ENCODE assay signal across 13 cellular contexts in genomic region chr9:69178583-69179011, GRCh38. TPM values are rescaled to one million over a fixed set of nuclear protein-coding genes. Genes with fewer than 3 reads are reported as not detected.
DNase-seq lines count a peak whose midpoint lies in the region; ATAC-seq and TF ChIP-seq lines count a peak whose summit lies in the region.
"Had no signal": no experiment of that assay in that cellular context is flagged by ENCODE, and none has a peak within 500 bp of the region (broad histone marks: within the 10 kb centered on the region; RNA-seq: fewer than 3 reads in every experiment).

No MANE protein-coding gene starts in this region.

- no peaks in the 10 kb centered on the region for H3K9me3 ChIP-seq in thoracic aorta

- H3K4me1 Mint-ChIP-seq in activated T-helper 1 cell treated with anti-CD3 and anti-CD28 coated beads, Interleukin-12 subunit alpha, Interleukin-12 subunit beta, Interleukin-2, Interleukin-4 antibody, amounts not matched to agents 30 ng/mL and 10 ng/mL and 1 ng/mL, durations not matched to agents 14 hours and 24 hours and 36 hours (ENCODE audit: low read depth) = peaks cover 74% of the 10 kb centered on the region
- peaks cover 71% of the 10 kb centered on the region for H3K4me1 Mint-ChIP-seq in activated T-helper 2 cell treated with anti-CD3 and anti-CD28 coated beads, Interferon-gamma antibody, Interleukin-2, Interleukin-4, amounts not matched to agents 10 μg/mL and 5 μg/mL and 100 μg/mL, durations not matched to agents 14 hours and 24 hours and 36 hours (ENCODE audit: low read depth)

- peak overlapping the region; percentile 55 for H3K27ac Mint-ChIP-seq in activated T-helper 1 cell treated with anti-CD3 and anti-CD28 coated beads, Interleukin-12 subunit alpha, Interleukin-12 subunit beta, Interleukin-2, Interleukin-4 antibody, amounts not matched to agents 30 ng/mL and 10 ng/mL and 1 ng/mL, durations not matched to agents 14 hours and 24 hours and 36 hours
- no peak overlapping the region for H3K27ac Mint-ChIP-seq in activated T-helper 2 cell treated with anti-CD3 and anti-CD28 coated beads, Interferon-gamma antibody, Interleukin-2, Interleukin-4, amounts not matched to agents 10 μg/mL and 5 μg/mL and 100 μg/mL, durations not matched to agents 14 hours and 24 hours and 36 hours
- H3K27ac Mint-ChIP-seq: activated naive CD8-positive, alpha-beta T cell; natural killer cell treated with Interleukin-12 subunit alpha and Interleukin-12 subunit beta and Interleukin-15 and Interleukin-18, amount 100 ng/mL, for 72 hours had no signal

- no peak for TF ChIP-seq CTCF in foreskin keratinocyte (conservative IDR thresholded peaks at IDR 0.05)
- TF ChIP-seq CTCF in thoracic aorta (IDR thresholded peaks at IDR 0.05) = no peak

- H3K9me3 Mint-ChIP-seq in activated T-helper 1 cell treated with anti-CD3 and anti-CD28 coated beads, Interleukin-12 subunit alpha, Interleukin-12 subunit beta, Interleukin-2, Interleukin-4 antibody, amounts not matched to agents 30 ng/mL and 10 ng/mL and 1 ng/mL, durations not matched to agents 14 hours and 24 hours and 36 hours = no peaks in the 10 kb centered on the region
- no peaks in the 10 kb centered on the region for H3K9me3 Mint-ChIP-seq in activated T-helper 2 cell treated with anti-CD3 and anti-CD28 coated beads, Interferon-gamma antibody, Interleukin-2, Interleukin-4, amounts not matched to agents 10 μg/mL and 5 μg/mL and 100 μg/mL, durations not matched to agents 14 hours and 24 hours and 36 hours
- H3K9me3 Mint-ChIP-seq: natural killer cell treated with Interleukin-12 subunit alpha and Interleukin-12 subunit beta and Interleukin-15 and Interleukin-18, amount 100 ng/mL, for 72 hours; T-cell had no signal

- intact Hi-C loops in activated T-helper 1 cell treated with anti-CD3 and anti-CD28 coated beads, Interleukin-12 subunit alpha, Interleukin-12 subunit beta, Interleukin-2, Interleukin-4 antibody, amounts not matched to agents 30 ng/mL and 10 ng/mL and 1 ng/mL, durations not matched to agents 14 hours and 24 hours and 36 hours (cut with micrococcal nuclease) = loop anchor here (5.0 kb wide), 1 partner anchor 1234 kb away; the partner anchor contains the start of gene KLF9
- intact Hi-C loops in activated T-helper 2 cell treated with anti-CD3 and anti-CD28 coated beads, Interferon-gamma antibody, Interleukin-2, Interleukin-4, amounts not matched to agents 10 μg/mL and 5 μg/mL and 100 μg/mL, durations not matched to agents 14 hours and 24 hours and 36 hours (cut with micrococcal nuclease) = loop anchor here (5.0 kb wide), 3 partner anchors 141 to 574 kb away; partner anchors contain the start of gene FXN

- H3K27me3 Mint-ChIP-seq in activated T-helper 1 cell treated with anti-CD3 and anti-CD28 coated beads, Interleukin-12 subunit alpha, Interleukin-12 subunit beta, Interleukin-2, Interleukin-4 antibody, amounts not matched to agents 30 ng/mL and 10 ng/mL and 1 ng/mL, durations not matched to agents 14 hours and 24 hours and 36 hours (ENCODE audit: insufficient read depth) = peaks cover 7% of the 10 kb centered on the region
- H3K27me3 Mint-ChIP-seq in activated T-helper 2 cell treated with anti-CD3 and anti-CD28 coated beads, Interferon-gamma antibody, Interleukin-2, Interleukin-4, amounts not matched to agents 10 μg/mL and 5 μg/mL and 100 μg/mL, durations not matched to agents 14 hours and 24 hours and 36 hours (ENCODE audit: low read depth) = no peaks in the 10 kb centered on the region

- no peak overlapping the region for H3K4me3 ChIP-seq in thoracic aorta

- H3K27ac ChIP-seq in foreskin keratinocyte (peak overlapping the region; percentile 100), thoracic aorta (peak overlapping the region; percentile 47 to 54)
- H3K27ac ChIP-seq: 22Rv1 had no signal

- no peaks in the 10 kb centered on the region for H3K27me3 ChIP-seq in foreskin keratinocyte
- no peaks in the 10 kb centered on the region for H3K27me3 ChIP-seq in thoracic aorta (replicated peaks; ENCODE audit: insufficient read depth)

- H3K36me3 ChIP-seq in thoracic aorta = no peaks in the 10 kb centered on the region

- H3K4me3 Mint-ChIP-seq in activated T-helper 1 cell treated with anti-CD3 and anti-CD28 coated beads, Interleukin-12 subunit alpha, Interleukin-12 subunit beta, Interleukin-2, Interleukin-4 antibody, amounts not matched to agents 30 ng/mL and 10 ng/mL and 1 ng/mL, durations not matched to agents 14 hours and 24 hours and 36 hours = no peak overlapping the region
- no peak overlapping the region for H3K4me3 Mint-ChIP-seq in activated T-helper 2 cell treated with anti-CD3 and anti-CD28 coated beads, Interferon-gamma antibody, Interleukin-2, Interleukin-4, amounts not matched to agents 10 μg/mL and 5 μg/mL and 100 μg/mL, durations not matched to agents 14 hours and 24 hours and 36 hours (ENCODE audit: low read depth)
- H3K4me3 Mint-ChIP-seq: activated naive CD8-positive, alpha-beta T cell; natural killer cell treated with Interleukin-12 subunit alpha and Interleukin-12 subunit beta and Interleukin-15 and Interleukin-18, amount 100 ng/mL, for 72 hours; T-cell had no signal

- H3K36me3 Mint-ChIP-seq in activated T-helper 1 cell treated with anti-CD3 and anti-CD28 coated beads, Interleukin-12 subunit alpha, Interleukin-12 subunit beta, Interleukin-2, Interleukin-4 antibody, amounts not matched to agents 30 ng/mL and 10 ng/mL and 1 ng/mL, durations not matched to agents 14 hours and 24 hours and 36 hours (ENCODE audit: low read depth) = peaks cover 11% of the 10 kb centered on the region
- H3K36me3 Mint-ChIP-seq in activated T-helper 2 cell treated with anti-CD3 and anti-CD28 coated beads, Interferon-gamma antibody, Interleukin-2, Interleukin-4, amounts not matched to agents 10 μg/mL and 5 μg/mL and 100 μg/mL, durations not matched to agents 14 hours and 24 hours and 36 hours (ENCODE audit: low read depth) = peaks cover 14% of the 10 kb centered on the region
- H3K36me3 Mint-ChIP-seq: activated naive CD8-positive, alpha-beta T cell; natural killer cell treated with Interleukin-12 subunit alpha and Interleukin-12 subunit beta and Interleukin-15 and Interleukin-18, amount 100 ng/mL, for 72 hours; T-cell had no signal

- peak; percentile 6 for ATAC-seq in foreskin keratinocyte
- ATAC-seq in thoracic aorta (ENCODE audit: insufficient number of reproducible peaks, low FRiP score, low read depth) = no peak
- no peak for ATAC-seq in GM19328 (IDR thresholded peaks at IDR 0.05; ENCODE audit: unreplicated experiment)
- no peak for ATAC-seq in GM21528 (IDR thresholded peaks at IDR 0.05; ENCODE audit: low FRiP score, unreplicated experiment)
- ATAC-seq: left cardiac atrium; natural killer cell treated with Interleukin-12 subunit alpha and Interleukin-12 subunit beta and Interleukin-15 and Interleukin-18, amount 100 ng/mL, for 72 hours had no signal

- DNase-seq in DMS53 (lab: John Stamatoyannopoulos, UW) (peak; percentile 10), DMS53 treated with DMSO at 0.1 percent for 48 hours (lab: John Stamatoyannopoulos, UW; ENCODE audit: unreplicated experiment) (no peak), foreskin keratinocyte (peak; percentile 83 to 91), thoracic aorta (ENCODE audit: low spot score) (no peak)
- DNase-seq in activated T-helper 1 cell treated with anti-CD3 and anti-CD28 coated beads, Interleukin-12 subunit alpha, Interleukin-12 subunit beta, Interleukin-2, Interleukin-4 antibody, amounts not matched to agents 30 ng/mL and 10 ng/mL and 1 ng/mL, durations not matched to agents 14 hours and 24 hours and 36 hours (ENCODE audit: low spot score) = no peak
- no peak for DNase-seq in activated T-helper 2 cell treated with anti-CD3 and anti-CD28 coated beads, Interferon-gamma antibody, Interleukin-2, Interleukin-4, amounts not matched to agents 10 μg/mL and 5 μg/mL and 100 μg/mL, durations not matched to agents 14 hours and 24 hours and 36 hours (ENCODE audit: low spot score)
- DNase-seq: left cardiac atrium, T-cell had no signal

- H3K4me1 ChIP-seq in foreskin keratinocyte (peaks cover 53% of the 10 kb centered on the region), thoracic aorta (ENCODE audit: control insufficient read depth in 1 of 2, low read depth in 2 of 2) (peaks cover 35 to 79% of the 10 kb centered on the region in 2 donors)

RNA-seq across cellular contexts. Expression of gene TJP2, which starts 4.5 kb away (rescaled TPM):
- total RNA-seq in activated T-helper 1 cell treated with anti-CD3 and anti-CD28 coated beads, Interleukin-12 subunit alpha, Interleukin-12 subunit beta, Interleukin-2, Interleukin-4 antibody, amounts not matched to agents 30 ng/mL and 10 ng/mL and 1 ng/mL, durations not matched to agents 14 hours and 24 hours and 36 hours = 19.3 and 20.7 TPM in 2 replicates
- total RNA-seq in foreskin keratinocyte (126 and 140 TPM in 2 replicates), thoracic aorta (100 to 1,000 TPM; 207 to 226 TPM)
- polyA plus RNA-seq in foreskin keratinocyte = 57.9 and 59.8 TPM in 2 replicates
- 11.9 and 12.4 TPM in 2 replicates for total RNA-seq in activated T-helper 2 cell treated with anti-CD3 and anti-CD28 coated beads, Interferon-gamma antibody, Interleukin-2, Interleukin-4, amounts not matched to agents 10 μg/mL and 5 μg/mL and 100 μg/mL, durations not matched to agents 14 hours and 24 hours and 36 hours

Comparison
In these comparisons a context has a peak if more than half of its experiments do, and no peak if none do; other contexts are left out.
1. DNase-seq: peak in DMS53 (single experiment) and foreskin keratinocyte (2 of 2); none in DMS53 treated with DMSO at 0.1 percent for 48 hours (single experiment), activated T-helper 1 cell treated with anti-CD3 and anti-CD28 coated beads, Interleukin-12 subunit alpha, Interleukin-12 subunit beta, Interleukin-2, Interleukin-4 antibody, amounts not matched to agents 30 ng/mL and 10 ng/mL and 1 ng/mL, durations not matched to agents 14 hours and 24 hours and 36 hours (single experiment), thoracic aorta (single experiment) and activated T-helper 2 cell treated with anti-CD3 and anti-CD28 coated beads, Interferon-gamma antibody, Interleukin-2, Interleukin-4, amounts not matched to agents 10 μg/mL and 5 μg/mL and 100 μg/mL, durations not matched to agents 14 hours and 24 hours and 36 hours (single experiment).